ENCODE assay signal across 20 cellular contexts in genomic region chr2:23569761-23570383, GRCh38.
A peak's percentile ranks its signal among the peaks of the same experiment; 100 is the strongest.
DNase-seq lines count a peak whose midpoint lies in the region; ATAC-seq and TF ChIP-seq lines count a peak whose summit lies in the region.
"Had no signal": no experiment of that assay in that cellular context is flagged by ENCODE, and none has a peak within 500 bp of the region (broad histone marks: within the 10 kb centered on the region; RNA-seq: fewer than 3 reads in every experiment).

No MANE protein-coding gene starts in this region.

- peaks cover 14 to 79% (median 76%) of the 10 kb centered on the region in 4 donors for H3K4me1 ChIP-seq in esophagus muscularis mucosa
- H3K4me1 ChIP-seq in stomach: peaks cover 0 to 58% (median 14%) of the 10 kb centered on the region in 4 donors
- H3K4me1 ChIP-seq in MM.1S (ENCODE audit: low read length): no peaks in the 10 kb centered on the region
- H3K4me1 ChIP-seq: Caco-2 had no signal

- H3K4me2 ChIP-seq in MM.1S (ENCODE audit: low read depth, low read length): no peak overlapping the region
- H3K4me2 ChIP-seq: GM23338 had no signal

- no peak overlapping the region for H3K9ac ChIP-seq in MM.1S (ENCODE audit: low read length)

- no peak for TF ChIP-seq CTCF in C4-2B (conservative IDR thresholded peaks at IDR 0.05)
- no peak for TF ChIP-seq CTCF in esophagus muscularis mucosa (IDR thresholded peaks at IDR 0.05)
- no peak for TF ChIP-seq CTCF in nephron (IDR thresholded peaks at IDR 0.05; ENCODE audit: unreplicated experiment in 3 of 3)
- TF ChIP-seq CTCF in stomach (IDR thresholded peaks at IDR 0.05): no peak
- no peak for TF ChIP-seq CTCF in MM.1S (IDR thresholded peaks at IDR 0.05; ENCODE audit: low read length)

- TF ChIP-seq EP300 in esophagus muscularis mucosa (IDR thresholded peaks at IDR 0.05) (no peak), stomach (IDR thresholded peaks at IDR 0.05) (no peak)

- no peaks in the 10 kb centered on the region for H3K36me3 ChIP-seq in esophagus muscularis mucosa
- H3K36me3 ChIP-seq in stomach: no peaks in the 10 kb centered on the region
- no peaks in the 10 kb centered on the region for H3K36me3 ChIP-seq in MM.1S (replicated peaks; ENCODE audit: insufficient read depth, low read length)

- TF ChIP-seq POLR2A in esophagus muscularis mucosa (IDR thresholded peaks at IDR 0.05; ENCODE audit: low read depth) (no peak), stomach (IDR thresholded peaks at IDR 0.05) (no peak)

- no peak overlapping the region for H2AFZ ChIP-seq in MM.1S (ENCODE audit: low read length)
- H2AFZ ChIP-seq: GM23338 had no signal

- ATAC-seq in HG02870 (IDR thresholded peaks at IDR 0.05; ENCODE audit: unreplicated experiment): no peak
- ATAC-seq: GM23338, K562 had no signal

- no peaks in the 10 kb centered on the region for H3K36me3 Mint-ChIP-seq in nephron (ENCODE audit: low read depth)

- H3K79me2 ChIP-seq in MM.1S (ENCODE audit: low read length): no peaks in the 10 kb centered on the region

- peaks cover 57% of the 10 kb centered on the region for H3K4me1 Mint-ChIP-seq in nephron
- H3K4me1 Mint-ChIP-seq: B cell had no signal

- H3K9me3 Mint-ChIP-seq in nephron: no peaks in the 10 kb centered on the region
- H3K9me3 Mint-ChIP-seq: CD4-positive, alpha-beta T cell; GM23338 had no signal

- H4K20me1 ChIP-seq in MM.1S (ENCODE audit: insufficient read depth, low read length): no peaks in the 10 kb centered on the region

- H3K27ac ChIP-seq in C4-2B (peak overlapping the region; percentile 26; the same call in 1 of the 2 replicates), esophagus muscularis mucosa (replicated peaks in 1 of 4) (peak overlapping the region; percentile 79 to 86 (median 84)), stomach (peak overlapping the region in 4 of 5 donors; percentile 14 to 88 (median 57)), MM.1S (ENCODE audit: low read length) (no peak overlapping the region)

- H3K4me3 Mint-ChIP-seq in nephron: no peak overlapping the region
- H3K4me3 Mint-ChIP-seq: B cell; CD4-positive, alpha-beta T cell; GM23338 had no signal

- H3K4me3 ChIP-seq in esophagus muscularis mucosa: no peak overlapping the region
- no peak overlapping the region for H3K4me3 ChIP-seq in stomach
- H3K4me3 ChIP-seq in MM.1S (ENCODE audit: low read length): no peak overlapping the region
- H3K4me3 ChIP-seq: GM23338, K562 had no signal

- H3K27ac Mint-ChIP-seq in nephron: peak overlapping the region; percentile 17 to 50 (median 32)
- H3K27ac Mint-ChIP-seq: B cell; CD4-positive, alpha-beta T cell; GM23338 had no signal

- no peak for DNase-seq in esophagus muscularis mucosa (ENCODE audit: extremely low spot score)
- DNase-seq in stomach: no peak
- DNase-seq in superior temporal gyrus (ENCODE audit: extremely low spot score): no peak
- no peak for DNase-seq in foreskin melanocyte
- DNase-seq in MM.1S: no peak
- DNase-seq: Caco-2; CD4-positive, alpha-beta T cell; HCEC 1CT; NCI-H187; NCI-H2107; NCI-H510A; NCI-H748 treated with DMSO at 0.1 percent for 48 hours; NK-92 treated with Interleukin-12 subunit alpha and Interleukin-12 subunit beta, amount 100 ng/mL, for 24 hours; SHP77 had no signal

- 59% methylated on average over 12 of the region's 12 CpGs for WGBS in esophagus muscularis mucosa
- WGBS in stomach, 5 donors: 73 to 83% (median 79%) methylated on average over 12 of the region's 12 CpGs

- H3K27me3 Mint-ChIP-seq in nephron (ENCODE audit: low read depth): peaks cover 28% of the 10 kb centered on the region
- H3K27me3 Mint-ChIP-seq: B cell; CD4-positive, alpha-beta T cell had no signal

- H3K9me3 ChIP-seq in esophagus muscularis mucosa (no peaks in the 10 kb centered on the region), stomach (no peaks in the 10 kb centered on the region), MM.1S (replicated peaks; ENCODE audit: insufficient read depth, low read length) (no peaks in the 10 kb centered on the region)
- H3K9me3 ChIP-seq: Caco-2 had no signal

- H3K9me2 ChIP-seq in MM.1S (replicated peaks; ENCODE audit: insufficient read depth, low read length): no peaks in the 10 kb centered on the region

- intact Hi-C loops in esophagus muscularis mucosa (cut with DNase I) (no loop called here), stomach (cut with DNase I; ENCODE audit: low total_unique reads) (no loop called here)

- no peaks in the 10 kb centered on the region for H3F3A ChIP-seq in MM.1S (ENCODE audit: insufficient read depth, low read length)

- H3K27me3 ChIP-seq in esophagus muscularis mucosa (no peaks in the 10 kb centered on the region), stomach (no peaks in the 10 kb centered on the region), MM.1S (replicated peaks; ENCODE audit: insufficient read depth, low read length) (no peaks in the 10 kb centered on the region)
